In the genomic region with DNA sequence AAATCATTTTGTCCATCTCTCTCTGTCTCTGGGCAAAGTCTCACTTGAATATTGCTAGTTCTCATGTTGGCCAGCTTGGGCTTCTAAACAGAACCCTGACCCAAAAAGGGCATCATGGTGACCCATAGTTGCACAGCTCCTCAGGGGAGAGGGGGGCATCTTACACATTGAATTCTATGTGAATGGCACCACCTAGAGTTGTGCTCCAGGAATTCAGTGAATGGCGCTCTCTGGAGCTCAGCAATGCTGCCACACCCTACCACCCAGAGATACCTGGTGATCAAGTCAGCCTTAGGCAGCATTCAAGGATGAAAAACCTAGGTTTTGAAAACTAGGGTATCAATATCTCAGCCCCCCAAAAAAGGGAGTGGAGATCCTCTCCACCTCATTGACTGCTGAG, we compare ENCODE assay signal across 1 cellular context.
TF ChIP-seq lines count a peak whose summit lies in the region.

No MANE protein-coding gene starts in this region.

TF ChIP-seq in H1, 55 proteins besides CTCF, POLR2A, EP300 and RAD21:
- TF ChIP-seq TEAD4 (IDR thresholded peaks at IDR 0.05; ENCODE audit: low read depth, low read length): 0 out of 2 replicates have a peak, but pooled peaks have one; percentile 25
- no peak for TF ChIP-seq PHF8 (conservative IDR thresholded peaks at IDR 0.05; ENCODE audit: low read depth, low read length)
